Comparison of ENCODE assay signal across 11 cellular contexts in the genomic region with DNA sequence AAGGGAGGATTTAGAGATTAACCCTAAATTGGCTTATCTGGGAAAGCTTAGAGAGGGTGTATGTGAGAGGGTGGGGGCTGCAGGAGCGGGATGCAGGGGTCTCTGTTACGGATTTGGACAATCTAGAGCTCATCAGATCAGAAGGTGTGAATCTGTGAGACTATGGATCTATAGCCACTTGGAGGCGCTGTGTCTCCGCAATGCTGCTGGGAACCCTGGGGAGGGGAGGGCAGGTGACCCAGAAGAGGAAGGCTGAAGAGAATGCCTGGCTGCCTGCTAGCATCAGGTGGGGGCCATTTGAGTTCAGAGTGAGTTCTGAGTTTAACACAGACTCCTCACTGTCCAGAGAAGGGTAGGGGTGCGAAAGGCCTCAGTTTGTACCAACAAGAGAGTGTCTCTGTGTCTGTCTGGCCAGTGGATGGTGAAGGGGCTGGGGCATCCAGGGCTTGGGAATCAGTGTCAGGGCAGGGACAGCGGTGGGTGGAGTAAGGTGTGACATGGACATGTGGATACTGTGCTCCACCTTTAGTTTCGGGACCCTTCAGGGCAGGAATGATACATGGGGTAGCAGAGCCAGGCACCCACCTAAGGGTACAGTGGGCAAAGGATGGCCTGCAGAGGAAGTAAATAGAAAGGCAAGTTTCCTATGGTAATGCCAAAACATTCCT.
A peak's percentile ranks its signal among the peaks of the same experiment; 100 is the strongest.
DNase-seq lines count a peak whose midpoint lies in the region; ATAC-seq and TF ChIP-seq lines count a peak whose summit lies in the region.
"Had no signal": no experiment of that assay in that cellular context is flagged by ENCODE, and none has a peak within 500 bp of the region (broad histone marks: within the 10 kb centered on the region; RNA-seq: fewer than 3 reads in every experiment).

No MANE protein-coding gene starts in this region.

- POLR2A ChIA-PET in activated CD4-positive, alpha-beta memory T cell treated with anti-CD3 and anti-CD28 coated beads, Interleukin-2, amount 10 ng/mL, durations not matched to agents 7 days and 5 days (lab: Charles Lee), result no interaction called here

- 0 out of 2 replicates have a peak, but pooled peaks cover 4% of the 10 kb centered on the region for H3K27me3 ChIP-seq in SJCRH30

- H3K9me3 Mint-ChIP-seq in CD14-positive monocyte (peaks cover 0 to 3% (median 0%) of the 10 kb centered on the region in 7 donors), glutamatergic neuron (ENCODE audit: unreplicated experiment) (peaks cover 2% of the 10 kb centered on the region)
- no peaks in the 10 kb centered on the region for H3K9me3 Mint-ChIP-seq in activated CD4-positive, alpha-beta memory T cell treated with anti-CD3 and anti-CD28 coated beads, Interleukin-2, amount 10 ng/mL, durations not matched to agents 7 days and 5 days
- H3K9me3 Mint-ChIP-seq in stimulated activated memory B cell treated with anti-CD40 and anti-IgM and Interleukin-4, amounts not matched to agents 10 μg/mL and 1 μg/mL and 100 μg/mL, for 72 hours, result no peaks in the 10 kb centered on the region

- ATAC-seq in stimulated activated memory B cell treated with anti-CD40 and anti-IgM and Interleukin-4, amounts not matched to agents 10 μg/mL and 1 μg/mL and 100 μg/mL, for 72 hours, result no peak
- no peak for ATAC-seq in HG02840 (IDR thresholded peaks at IDR 0.05; ENCODE audit: low FRiP score, unreplicated experiment)

- H3K4me3 ChIP-seq in HFF-Myc (replicated peaks; ENCODE audit: low read depth, low read length) (no peak overlapping the region), SJCRH30 (no peak overlapping the region)

- H3K36me3 Mint-ChIP-seq in CD14-positive monocyte (no peaks in the 10 kb centered on the region), glutamatergic neuron (ENCODE audit: unreplicated experiment) (no peaks in the 10 kb centered on the region)
- H3K36me3 Mint-ChIP-seq in activated CD4-positive, alpha-beta memory T cell treated with anti-CD3 and anti-CD28 coated beads, Interleukin-2, amount 10 ng/mL, durations not matched to agents 7 days and 5 days (ENCODE audit: low read depth), result no peaks in the 10 kb centered on the region
- H3K36me3 Mint-ChIP-seq in stimulated activated memory B cell treated with anti-CD40 and anti-IgM and Interleukin-4, amounts not matched to agents 10 μg/mL and 1 μg/mL and 100 μg/mL, for 72 hours, result no peaks in the 10 kb centered on the region

- H3K27ac Mint-ChIP-seq in CD14-positive monocyte (peak overlapping the region in 6 of 7 donors; percentile 64 to 79 (median 74)), glutamatergic neuron (ENCODE audit: unreplicated experiment) (no peak overlapping the region)
- H3K27ac Mint-ChIP-seq in activated CD4-positive, alpha-beta memory T cell treated with anti-CD3 and anti-CD28 coated beads, Interleukin-2, amount 10 ng/mL, durations not matched to agents 7 days and 5 days, result no peak overlapping the region
- H3K27ac Mint-ChIP-seq in stimulated activated memory B cell treated with anti-CD40 and anti-IgM and Interleukin-4, amounts not matched to agents 10 μg/mL and 1 μg/mL and 100 μg/mL, for 72 hours, result no peak overlapping the region

- no peak overlapping the region for H3K4me3 Mint-ChIP-seq in CD14-positive monocyte
- H3K4me3 Mint-ChIP-seq in activated CD4-positive, alpha-beta memory T cell treated with anti-CD3 and anti-CD28 coated beads, Interleukin-2, amount 10 ng/mL, durations not matched to agents 7 days and 5 days, result no peak overlapping the region
- H3K4me3 Mint-ChIP-seq in glutamatergic neuron (ENCODE audit: unreplicated experiment), result no peak overlapping the region
- H3K4me3 Mint-ChIP-seq in stimulated activated memory B cell treated with anti-CD40 and anti-IgM and Interleukin-4, amounts not matched to agents 10 μg/mL and 1 μg/mL and 100 μg/mL, for 72 hours, result no peak overlapping the region

- intact Hi-C loops in CD14-positive monocyte (cut with micrococcal nuclease), result no loop called here

- H3K4me1 Mint-ChIP-seq in CD14-positive monocyte, result peaks cover 53% of the 10 kb centered on the region
- peaks cover 37% of the 10 kb centered on the region for H3K4me1 Mint-ChIP-seq in activated CD4-positive, alpha-beta memory T cell treated with anti-CD3 and anti-CD28 coated beads, Interleukin-2, amount 10 ng/mL, durations not matched to agents 7 days and 5 days
- peaks cover 34% of the 10 kb centered on the region for H3K4me1 Mint-ChIP-seq in glutamatergic neuron (ENCODE audit: low read depth, unreplicated experiment)
- peaks cover 9% of the 10 kb centered on the region for H3K4me1 Mint-ChIP-seq in stimulated activated memory B cell treated with anti-CD40 and anti-IgM and Interleukin-4, amounts not matched to agents 10 μg/mL and 1 μg/mL and 100 μg/mL, for 72 hours

- no peaks in the 10 kb centered on the region for H3K36me3 ChIP-seq in SJCRH30

- peak; percentile 22 for TF ChIP-seq CTCF in CD14-positive monocyte (IDR thresholded peaks at IDR 0.05)
- TF ChIP-seq CTCF in HFF-Myc (IDR thresholded peaks at IDR 0.05; ENCODE audit: low read depth, low read length, missing control alignments), result peak; percentile 33
- TF ChIP-seq CTCF in glutamatergic neuron (IDR thresholded peaks at IDR 0.05; ENCODE audit: partially characterized antibody, unreplicated experiment), result peak; percentile 59

- CTCF ChIA-PET in activated CD4-positive, alpha-beta memory T cell treated with anti-CD3 and anti-CD28 coated beads, Interleukin-2, amount 10 ng/mL, durations not matched to agents 7 days and 5 days (lab: Charles Lee), result interaction anchor here (0.6 to 6.0 kb wide), 12 partner anchors 10 to 368 kb away, joined by 3 to 34 read pairs (median 4); no protein-coding TSS in a partner anchor

- H3K4me1 ChIP-seq in SJCRH30, result peaks cover 12% of the 10 kb centered on the region

- DNase-seq in CD14-positive monocyte (ENCODE audit: low spot score) (no peak), HFF-Myc (ENCODE audit: extremely low read depth, low read depth) (no peak), glutamatergic neuron (peak; percentile 70), SJCRH30 (no peak), NCI-H2171 (lab: John Stamatoyannopoulos, UW) (no peak)
- peak; percentile 48 for DNase-seq in activated CD4-positive, alpha-beta memory T cell treated with anti-CD3 and anti-CD28 coated beads, Interleukin-2, amount 10 ng/mL, durations not matched to agents 7 days and 5 days
- DNase-seq: EL, NCI-H1048, T1000 had no signal

- no peaks in the 10 kb centered on the region for H3K9me3 ChIP-seq in SJCRH30 (replicated peaks)

- H3K27me3 Mint-ChIP-seq in CD14-positive monocyte (ENCODE audit: low read depth in 3 of 3) (peaks cover 0 to 2% (median 1%) of the 10 kb centered on the region in 3 donors), glutamatergic neuron (ENCODE audit: unreplicated experiment) (peaks cover 4% of the 10 kb centered on the region)
- peaks cover 8% of the 10 kb centered on the region for H3K27me3 Mint-ChIP-seq in activated CD4-positive, alpha-beta memory T cell treated with anti-CD3 and anti-CD28 coated beads, Interleukin-2, amount 10 ng/mL, durations not matched to agents 7 days and 5 days
- peaks cover 31% of the 10 kb centered on the region for H3K27me3 Mint-ChIP-seq in stimulated activated memory B cell treated with anti-CD40 and anti-IgM and Interleukin-4, amounts not matched to agents 10 μg/mL and 1 μg/mL and 100 μg/mL, for 72 hours

- H3K27ac ChIP-seq in SJCRH30, result no peak overlapping the region

Comparison
In these comparisons a context has a peak if more than half of its experiments do, and no peak if none do; other contexts are left out.
1. DNase-seq: peak in activated CD4-positive, alpha-beta memory T cell treated with anti-CD3 and anti-CD28 coated beads, Interleukin-2, amount 10 ng/mL, durations not matched to agents 7 days and 5 days (single experiment) and glutamatergic neuron (single experiment); none in CD14-positive monocyte (single experiment), HFF-Myc (single experiment), SJCRH30 (0 of 2) and NCI-H2171 (single experiment).
2. H3K27ac Mint-ChIP-seq: peak in CD14-positive monocyte (6 of 7); none in activated CD4-positive, alpha-beta memory T cell treated with anti-CD3 and anti-CD28 coated beads, Interleukin-2, amount 10 ng/mL, durations not matched to agents 7 days and 5 days (single experiment), glutamatergic neuron (single experiment) and stimulated activated memory B cell treated with anti-CD40 and anti-IgM and Interleukin-4, amounts not matched to agents 10 μg/mL and 1 μg/mL and 100 μg/mL, for 72 hours (single experiment).
3. Peak in every context shown above with its lines, with median percentiles within 50 percentile points of each other: CTCF ChIP-seq.